Comparison of ENCODE assay signal across 18 cellular contexts in genomic region chr18:28855524-28855923, GRCh38.
DNase-seq lines count a peak whose midpoint lies in the region; ATAC-seq and TF ChIP-seq lines count a peak whose summit lies in the region.
"Had no signal": no experiment of that assay in that cellular context is flagged by ENCODE, and none has a peak within 500 bp of the region (broad histone marks: within the 10 kb centered on the region; RNA-seq: fewer than 3 reads in every experiment).

No MANE protein-coding gene starts in this region.

- H3K36me3 ChIP-seq in left ventricle myocardium inferior = no peaks in the 10 kb centered on the region
- no peaks in the 10 kb centered on the region for H3K36me3 ChIP-seq in right atrium auricular region
- no peaks in the 10 kb centered on the region for H3K36me3 ChIP-seq in thoracic aorta
- H3K36me3 ChIP-seq: ascending aorta, upper lobe of left lung had no signal

- peak overlapping the region; percentile 44 for H3K27ac ChIP-seq in left ventricle myocardium inferior (replicated peaks)
- H3K27ac ChIP-seq in right atrium auricular region = no peak overlapping the region
- H3K27ac ChIP-seq in thoracic aorta = no peak overlapping the region
- H3K27ac ChIP-seq: upper lobe of left lung had no signal

- no peak for TF ChIP-seq CTCF in left ventricle myocardium inferior (IDR thresholded peaks at IDR 0.05; ENCODE audit: borderline replicate concordance)
- TF ChIP-seq CTCF in right atrium auricular region (IDR thresholded peaks at IDR 0.05) = no peak
- TF ChIP-seq CTCF in astrocyte of the spinal cord (IDR thresholded peaks at IDR 0.05; ENCODE audit: low read depth, low read length) = no peak
- TF ChIP-seq CTCF in thoracic aorta (IDR thresholded peaks at IDR 0.05) = no peak

- ATAC-seq in thoracic aorta (ENCODE audit: insufficient number of reproducible peaks, low FRiP score, low read depth) (peak; percentile 83), GM21723 (IDR thresholded peaks at IDR 0.05; ENCODE audit: unreplicated experiment) (no peak), HG02623 (IDR thresholded peaks at IDR 0.05; ENCODE audit: unreplicated experiment) (no peak)
- ATAC-seq: stimulated activated memory B cell treated with anti-CD40 and anti-IgM and Interleukin-4, amounts not matched to agents 10 μg/mL and 1 μg/mL and 100 μg/mL, for 72 hours had no signal

- intact Hi-C loops in left ventricle myocardium inferior (cut with micrococcal nuclease) = no loop called here

- H3K27me3 ChIP-seq in left ventricle myocardium inferior (ENCODE audit: low read depth) (no peaks in the 10 kb centered on the region), right atrium auricular region (no peaks in the 10 kb centered on the region), thoracic aorta (replicated peaks; ENCODE audit: insufficient read depth) (no peaks in the 10 kb centered on the region)
- H3K27me3 ChIP-seq: ascending aorta, upper lobe of left lung had no signal

- H3K4me1 ChIP-seq in left ventricle myocardium inferior (peaks cover 17% of the 10 kb centered on the region), right atrium auricular region (no peaks in the 10 kb centered on the region), thoracic aorta (ENCODE audit: control insufficient read depth in 1 of 2, low read depth in 2 of 2) (peaks cover 0 to 19% of the 10 kb centered on the region in 2 donors)
- H3K4me1 ChIP-seq: Caco-2, upper lobe of left lung had no signal

- DNase-seq in left ventricle myocardium inferior (no peak), right atrium auricular region (ENCODE audit: low spot score) (no peak), astrocyte of the spinal cord (ENCODE audit: low read depth, low spot score) (peak; percentile 18), globus pallidus (ENCODE audit: low spot score) (peak; percentile 41), thoracic aorta (ENCODE audit: low spot score) (no peak), NCI-H69 (lab: John Stamatoyannopoulos, UW) (no peak)
- DNase-seq: activated B cell treated with CpG ODN at 0.5 μM for 24 hours; activated effector memory CD4-positive, alpha-beta T cell treated with Interleukin-2 at 50 U/mL for 16 hours; Caco-2; GF-D8; NCI-H2227 treated with DMSO at 0.1 percent for 48 hours; small intestine; upper lobe of left lung had no signal

- in situ Hi-C loops in astrocyte of the spinal cord (cut with HindIII; ENCODE audit: low sequenced_read_pairs) = no loop called here

- H3K9me3 ChIP-seq in left ventricle myocardium inferior (replicated peaks) = no peaks in the 10 kb centered on the region
- no peaks in the 10 kb centered on the region for H3K9me3 ChIP-seq in right atrium auricular region
- H3K9me3 ChIP-seq in thoracic aorta = no peaks in the 10 kb centered on the region
- H3K9me3 ChIP-seq: ascending aorta, Caco-2, upper lobe of left lung had no signal

- H3K4me3 ChIP-seq in left ventricle myocardium inferior = no peak overlapping the region
- no peak overlapping the region for H3K4me3 ChIP-seq in right atrium auricular region
- H3K4me3 ChIP-seq in astrocyte of the spinal cord (ENCODE audit: low read depth, low read length) = no peak overlapping the region
- no peak overlapping the region for H3K4me3 ChIP-seq in thoracic aorta
- H3K4me3 ChIP-seq: ascending aorta, lung, upper lobe of left lung had no signal

Comparison
In these comparisons a context has a peak if more than half of its experiments do, and no peak if none do; other contexts are left out.
1. DNase-seq: peak in astrocyte of the spinal cord (single experiment) and globus pallidus (single experiment); none in left ventricle myocardium inferior (single experiment), right atrium auricular region (single experiment), thoracic aorta (single experiment) and NCI-H69 (single experiment).